7 cellular contexts compared by ENCODE assay signal in the genomic region with DNA sequence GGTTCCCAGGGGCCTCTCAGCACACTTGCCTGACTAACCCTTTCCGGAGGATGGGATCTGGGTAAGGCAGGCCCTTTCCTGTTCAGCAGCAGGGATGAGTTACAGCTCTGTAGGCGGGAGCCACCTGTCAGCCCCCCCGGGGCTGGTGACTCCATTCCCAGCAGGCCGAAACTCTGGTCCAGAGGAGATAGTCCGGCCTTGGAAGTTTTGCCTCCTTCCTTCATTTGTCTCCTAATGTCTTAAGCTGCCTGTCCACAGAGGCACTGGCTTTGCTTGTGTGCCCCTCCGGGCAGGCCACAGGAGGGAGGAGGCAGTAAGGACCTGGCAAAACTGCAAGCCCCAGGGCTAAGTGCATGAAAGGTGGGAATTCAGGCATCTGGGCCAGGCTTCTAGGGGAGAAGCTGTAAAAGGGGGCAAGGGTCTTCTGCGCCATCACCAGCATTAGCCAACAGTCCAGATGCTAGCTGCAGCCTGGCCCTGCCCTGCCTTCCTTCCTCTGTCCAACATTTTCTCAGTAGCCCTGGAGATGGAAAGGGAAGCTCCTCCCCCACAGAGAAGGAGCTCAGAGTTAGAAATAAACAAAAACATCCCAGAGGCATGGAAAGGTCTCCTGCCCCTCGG. TPM values are rescaled to one million over a fixed set of nuclear protein-coding genes. Genes with fewer than 3 reads are reported as not detected.
A peak's percentile ranks its signal among the peaks of the same experiment; 100 is the strongest.
DNase-seq lines count a peak whose midpoint lies in the region; ATAC-seq and TF ChIP-seq lines count a peak whose summit lies in the region.

No MANE protein-coding gene starts in this region.

- TF ChIP-seq CTCF in HEK293 (tag by site-specific recombination; IDR thresholded peaks at IDR 0.05), result no peak
- TF ChIP-seq CTCF in astrocyte of the cerebellum (IDR thresholded peaks at IDR 0.05; ENCODE audit: low read depth, low read length, missing control alignments), result no peak

- POLR2A ChIA-PET in HEK293 (lab: Yijun Ruan, JAX), result interaction anchor here (1.4 kb wide), 1 partner anchor 9 kb away, joined by 4 read pairs; no protein-coding TSS in a partner anchor

- ATAC-seq in GM18873 (IDR thresholded peaks at IDR 0.05; ENCODE audit: low FRiP score, unreplicated experiment), result no peak

- no peaks in the 10 kb centered on the region for H3K36me3 ChIP-seq in HEK293 (ENCODE audit: control insufficient read depth in 2 of 2, insufficient read depth in 1 of 2, low read length in 2 of 2)

- no peak for DNase-seq in astrocyte of the cerebellum (ENCODE audit: low read depth)
- DNase-seq in kidney tubule cell (ENCODE audit: low spot score), result peak; percentile 74
- DNase-seq in NCI-H1694 (lab: John Stamatoyannopoulos, UW), result no peak
- no peak for DNase-seq in activated CD4-positive, CD25-positive, alpha-beta regulatory T cell (lab: John Stamatoyannopoulos, UW)

- H3K9me3 ChIP-seq in HEK293 (ENCODE audit: control insufficient read depth, insufficient read depth, low read depth, low read length), result no peaks in the 10 kb centered on the region

- CTCF ChIA-PET in HEK293 (lab: Yijun Ruan, JAX), result interaction anchor here (0.6 to 2.2 kb wide), 5 partner anchors 10 to 283 kb away, joined by 3 to 14 read pairs (median 3); no protein-coding TSS in a partner anchor

- in situ Hi-C loops in astrocyte of the cerebellum (cut with HindIII; ENCODE audit: low sequenced_read_pairs), result no loop called here

- no peak overlapping the region for H3K27ac ChIP-seq in HEK293 (ENCODE audit: extremely low read depth, low read depth, low read length)
- peak overlapping the region; percentile 85 for H3K27ac ChIP-seq in temporal lobe (ENCODE audit: low read depth, low read length)

- H3K4me1 ChIP-seq in HEK293 (ENCODE audit: control insufficient read depth, insufficient read depth, low read length), result peaks cover 2% of the 10 kb centered on the region; the same call in 1 of the 2 replicates

- H3K4me3 ChIP-seq in HEK293 (ENCODE audit: low read depth, low read length) (no peak overlapping the region), astrocyte of the cerebellum (ENCODE audit: low read depth, low read length) (peak overlapping the region; percentile 61)

TF ChIP-seq in HEK293, 187 proteins besides CTCF, POLR2A, EP300 and RAD21:
- TF ChIP-seq ZIC2 (tag by site-specific recombination; IDR thresholded peaks at IDR 0.05) (no peak), ZFP3 (tag by site-specific recombination; IDR thresholded peaks at IDR 0.05; ENCODE audit: low read depth) (no peak), EGR2 (tag by site-specific recombination; IDR thresholded peaks at IDR 0.05; ENCODE audit: low read depth) (peak; percentile 36), WT1 (tag by site-specific recombination; IDR thresholded peaks at IDR 0.05) (no peak), ZNF19 (tag by site-specific recombination; IDR thresholded peaks at IDR 0.05; ENCODE audit: low read depth) (no peak), ZNF596 (tag by site-specific recombination; IDR thresholded peaks at IDR 0.05) (no peak), ZNF626 (tag by site-specific recombination; IDR thresholded peaks at IDR 0.05) (no peak), GLI4 (tag by site-specific recombination; IDR thresholded peaks at IDR 0.05) (no peak), YY1 (tag by site-specific recombination; IDR thresholded peaks at IDR 0.05) (no peak), GLIS1 (tag by site-specific recombination; IDR thresholded peaks at IDR 0.05) (no peak), SCRT2 (tag by site-specific recombination; IDR thresholded peaks at IDR 0.05) (0 out of 2 replicates have a peak, but pooled peaks have one; percentile 12), HOXD13 (CRISPR knock-in tag; IDR thresholded peaks at IDR 0.05; ENCODE audit: borderline replicate concordance) (no peak), ZFHX2 (tag by site-specific recombination; conservative IDR thresholded peaks at IDR 0.05) (peak; percentile 49), ZNF292 (tag by site-specific recombination; IDR thresholded peaks at IDR 0.05; ENCODE audit: borderline replicate concordance, low read depth) (no peak)

RNA-seq across cellular contexts. Expression of a gene that starts 1.2 kb away (rescaled TPM):
- total RNA-seq in temporal lobe, result 0.98 TPM

RNA-seq across cellular contexts. Expression of a gene that starts 11.1 kb away (rescaled TPM):
- total RNA-seq in temporal lobe, result 0.98 TPM

RNA-seq across cellular contexts. Expression of a gene that starts 12.1 kb away (rescaled TPM):
- total RNA-seq in temporal lobe, result 5.2 TPM

RNA-seq across cellular contexts. Expression of a gene that starts 50.6 kb away (rescaled TPM):
- not detected for total RNA-seq in temporal lobe
